Comparison of ENCODE assay signal across 9 cellular contexts in the genomic region with DNA sequence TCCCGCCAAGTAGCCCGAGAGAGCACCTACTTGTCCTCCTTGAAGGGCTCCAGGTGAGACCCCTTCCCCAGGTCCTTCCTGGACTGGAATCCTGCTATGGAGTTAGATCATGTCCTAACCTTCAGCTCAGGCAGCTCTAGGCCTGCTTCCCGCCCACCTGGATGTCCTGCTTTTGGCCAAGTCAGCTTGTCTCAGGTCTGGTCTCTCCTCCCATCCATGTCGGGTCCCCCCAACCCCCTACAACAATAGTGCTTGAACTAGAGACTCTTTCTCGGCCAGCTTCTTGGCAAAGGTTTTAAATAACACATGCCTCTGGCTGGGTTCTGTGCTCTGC. TPM values are rescaled to one million over a fixed set of nuclear protein-coding genes. Genes with fewer than 3 reads are reported as not detected.
DNase-seq lines count a peak whose midpoint lies in the region; ATAC-seq, FAIRE-seq and TF ChIP-seq lines count a peak whose summit lies in the region.
"Had no signal": no experiment of that assay in that cellular context is flagged by ENCODE, and none has a peak within 500 bp of the region (broad histone marks: within the 10 kb centered on the region; RNA-seq: fewer than 3 reads in every experiment).

No MANE protein-coding gene starts in this region.

- H4K5ac ChIP-seq in mesendoderm (ENCODE audit: low read length) = no peak overlapping the region

- no peak overlapping the region for H3K23ac ChIP-seq in mesendoderm (ENCODE audit: low read length)

- intact Hi-C loops in thyroid gland (cut with DNase I) = no loop called here

- H3K79me1 ChIP-seq in mesendoderm (ENCODE audit: low read length) = peaks cover 6% of the 10 kb centered on the region

- H4K20me1 ChIP-seq in astrocyte (ENCODE audit: insufficient read depth, low read length) = peaks cover 59% of the 10 kb centered on the region

- peak overlapping the region; percentile 33 for H3K9ac ChIP-seq in astrocyte (ENCODE audit: low read length)
- peak overlapping the region; percentile 21 for H3K9ac ChIP-seq in mesendoderm (ENCODE audit: low read length)

- peak; percentile 23 for DNase-seq in activated T-cell treated with anti-CD3 and anti-CD28 coated beads, Interleukin-2, amount 50 U/mL, for 1 hour
- DNase-seq in activated T-cell treated with anti-CD3 and anti-CD28 coated beads, Interleukin-2, amount 50 U/mL, for 4 hours = no peak
- DNase-seq in astrocyte (ENCODE audit: low read depth) = no peak
- DNase-seq in mesendoderm = no peak
- DNase-seq in thyroid gland = peak; percentile 33 to 54
- no peak for DNase-seq in stimulated activated CD4-positive, alpha-beta T cell treated with anti-CD3 and anti-CD28 coated beads, Interleukin-4, amount 100 ng/mL, for 4 hours

- WGBS in mesendoderm (ENCODE audit: extremely low coverage, insufficient coverage, low lambda C conversion rate) = no CpG with 5 or more reads among the region's 5 CpGs
- 56 to 59% methylated on average over 3 to 5 of the region's 5 CpGs for WGBS in thyroid gland, 2 donors

- H2BK5ac ChIP-seq in mesendoderm (ENCODE audit: low read length) = no peak overlapping the region

- no peaks in the 10 kb centered on the region for H3K27me3 ChIP-seq in astrocyte (ENCODE audit: insufficient read depth, low read length)
- H3K27me3 ChIP-seq in mesendoderm (ENCODE audit: insufficient read depth, low read length, poor library complexity) = no peaks in the 10 kb centered on the region
- no peaks in the 10 kb centered on the region for H3K27me3 ChIP-seq in thyroid gland

- no peak overlapping the region for H3K4ac ChIP-seq in mesendoderm (ENCODE audit: low read depth, low read length)

- peaks cover 28% of the 10 kb centered on the region for H3K36me3 ChIP-seq in astrocyte (ENCODE audit: insufficient read depth, low read length)
- H3K36me3 ChIP-seq in mesendoderm (ENCODE audit: control insufficient read depth, insufficient read depth, low read length) = peaks cover 11% of the 10 kb centered on the region
- peaks cover 33 to 42% of the 10 kb centered on the region in 2 donors for H3K36me3 ChIP-seq in thyroid gland

- H3K4me1 ChIP-seq in astrocyte (ENCODE audit: insufficient read depth, low read length) (peaks cover 56% of the 10 kb centered on the region), mesendoderm (ENCODE audit: control insufficient read depth, low read depth, low read length) (peaks cover 7% of the 10 kb centered on the region), thyroid gland (peaks cover 21 to 42% of the 10 kb centered on the region in 2 donors)

- no peaks in the 10 kb centered on the region for H3K27me3 Mint-ChIP-seq in activated T-cell treated with anti-CD3 and anti-CD28 coated beads, Interleukin-2, amount 50 U/mL, for 4 hours (ENCODE audit: low read depth)
- H3K27me3 Mint-ChIP-seq in astrocyte (ENCODE audit: low read depth, unreplicated experiment) = no peaks in the 10 kb centered on the region

- H3K4me3 ChIP-seq in astrocyte (ENCODE audit: insufficient read depth, low read depth, low read length) (no peak overlapping the region), mesendoderm (ENCODE audit: low read length) (no peak overlapping the region), thyroid gland (replicated peaks in 1 of 3) (no peak overlapping the region)

- H3K9me3 ChIP-seq in astrocyte (ENCODE audit: insufficient read depth, low read depth, low read length) (no peaks in the 10 kb centered on the region), thyroid gland (no peaks in the 10 kb centered on the region)

- peaks cover 57% of the 10 kb centered on the region for H3K4me1 Mint-ChIP-seq in activated T-cell treated with anti-CD3 and anti-CD28 coated beads, Interleukin-2, amount 50 U/mL, for 4 hours (ENCODE audit: low read depth)
- peaks cover 45% of the 10 kb centered on the region for H3K4me1 Mint-ChIP-seq in astrocyte (ENCODE audit: low read depth, unreplicated experiment)

- peak overlapping the region; percentile 80 for H3K27ac Mint-ChIP-seq in astrocyte (ENCODE audit: unreplicated experiment)

- no peak overlapping the region for H2BK15ac ChIP-seq in mesendoderm (replicated peaks; ENCODE audit: low read depth)

- no peak overlapping the region for H3K18ac ChIP-seq in mesendoderm (ENCODE audit: low read length)

- no peak for ATAC-seq in activated T-cell treated with anti-CD3 and anti-CD28 coated beads, Interleukin-2, amount 50 U/mL, for 4 hours
- ATAC-seq in GM19023 (IDR thresholded peaks at IDR 0.05; ENCODE audit: unreplicated experiment) = no peak
- ATAC-seq in HG02981 (IDR thresholded peaks at IDR 0.05; ENCODE audit: unreplicated experiment) = no peak

- no peak overlapping the region for H3K27ac ChIP-seq in astrocyte (ENCODE audit: low read depth, low read length)
- no peak overlapping the region for H3K27ac ChIP-seq in mesendoderm (ENCODE audit: low read depth, low read length)
- H3K27ac ChIP-seq in thyroid gland = peak overlapping the region in 2 of 3 donors; percentile 4 to 57

- H2AK5ac ChIP-seq in mesendoderm (ENCODE audit: low read length) = no peak overlapping the region

- no peak overlapping the region for H4K8ac ChIP-seq in mesendoderm (ENCODE audit: low read depth, low read length)

- H3K79me2 ChIP-seq in astrocyte (ENCODE audit: insufficient read depth, low read length) = peaks cover 54% of the 10 kb centered on the region
- peaks cover 8% of the 10 kb centered on the region for H3K79me2 ChIP-seq in mesendoderm (ENCODE audit: control insufficient read depth, insufficient read depth, low read length)

- no peaks in the 10 kb centered on the region for H3K9me3 Mint-ChIP-seq in activated T-cell treated with anti-CD3 and anti-CD28 coated beads, Interleukin-2, amount 50 U/mL, for 4 hours
- H3K9me3 Mint-ChIP-seq in astrocyte (ENCODE audit: unreplicated experiment) = no peaks in the 10 kb centered on the region

- H3K36me3 Mint-ChIP-seq in activated T-cell treated with anti-CD3 and anti-CD28 coated beads, Interleukin-2, amount 50 U/mL, for 4 hours (ENCODE audit: insufficient read depth) = peaks cover 27% of the 10 kb centered on the region
- peaks cover 20% of the 10 kb centered on the region for H3K36me3 Mint-ChIP-seq in astrocyte (ENCODE audit: low read depth, unreplicated experiment)

- no peak overlapping the region for H2BK120ac ChIP-seq in mesendoderm (ENCODE audit: low read depth, low read length)

- TF ChIP-seq CTCF in astrocyte (IDR thresholded peaks at IDR 0.05; ENCODE audit: insufficient read depth, low read depth, low read length) (no peak), thyroid gland (IDR thresholded peaks at IDR 0.05) (no peak)

- FAIRE-seq in astrocyte (lab: Jason Lieb, UNC) = no peak

- peak overlapping the region; percentile 99 for H3K4me2 ChIP-seq in astrocyte (ENCODE audit: low read length)
- H3K4me2 ChIP-seq in mesendoderm (ENCODE audit: low read length) = no peak overlapping the region

- no peak overlapping the region for H2AFZ ChIP-seq in astrocyte (ENCODE audit: low read depth, low read length)

- no peak for TF ChIP-seq POLR2A in thyroid gland (IDR thresholded peaks at IDR 0.05)

- no peak overlapping the region for H3K56ac ChIP-seq in mesendoderm (ENCODE audit: low read length)

- no peak overlapping the region for H3K4me3 Mint-ChIP-seq in activated T-cell treated with anti-CD3 and anti-CD28 coated beads, Interleukin-2, amount 50 U/mL, for 4 hours
- peak overlapping the region; percentile 80 for H3K4me3 Mint-ChIP-seq in astrocyte (ENCODE audit: unreplicated experiment)

RNA-seq across cellular contexts. Expression of a gene that starts 3.6 kb away (rescaled TPM):
- total RNA-seq in activated T-cell treated with anti-CD3 and anti-CD28 coated beads, Interleukin-2, amount 50 U/mL, for 4 hours = 10 to 100 TPM; 51.3 to 54.6 (median 52.8) TPM
- total RNA-seq in astrocyte (36.6 and 37.8 TPM in 2 replicates), thyroid gland (10 to 100 TPM; 11.8 to 48.0 (median 16.1) TPM)
- polyA plus RNA-seq in mesendoderm (2013, experiment 1 of 2) = 10.0 TPM
- polyA plus RNA-seq in mesendoderm (2013, experiment 2 of 2) = 9.5 TPM

RNA-seq across cellular contexts. Expression of a gene that starts 13.9 kb away (rescaled TPM):
- 10 to 100 TPM; 39.1 to 47.5 (median 42.5) TPM for total RNA-seq in activated T-cell treated with anti-CD3 and anti-CD28 coated beads, Interleukin-2, amount 50 U/mL, for 4 hours
- total RNA-seq in astrocyte = 9.4 and 10.6 TPM in 2 replicates
- polyA plus RNA-seq in mesendoderm (2013, experiment 1 of 2) = 14.8 TPM
- 14.9 TPM for polyA plus RNA-seq in mesendoderm (2013, experiment 2 of 2)
- 10 to 100 TPM in 2 of 4 donors, 1 to 10 TPM in 2; 5.6 to 10.9 (median 9.2) TPM for total RNA-seq in thyroid gland

RNA-seq across cellular contexts. Expression of a gene that starts 18.7 kb away (rescaled TPM):
- total RNA-seq in activated T-cell treated with anti-CD3 and anti-CD28 coated beads, Interleukin-2, amount 50 U/mL, for 4 hours = 100 to 1,000 TPM; 312 to 340 (median 339) TPM
- total RNA-seq in astrocyte = 33.8 and 36.2 TPM in 2 replicates
- polyA plus RNA-seq in mesendoderm (2013, experiment 1 of 2) = 22.6 TPM
- 22.2 TPM for polyA plus RNA-seq in mesendoderm (2013, experiment 2 of 2)
- total RNA-seq in thyroid gland = 100 to 1,000 TPM in 1 of 4 donors, 10 to 100 TPM in 3; 79.0 to 144 (median 89.8) TPM

RNA-seq across cellular contexts. Expression of a gene that starts 35.8 kb away (rescaled TPM):
- 1 to 10 TPM in 2 of 3 donors, under 1 TPM in 1; 0.98 to 1.1 (median 1.0) TPM for total RNA-seq in activated T-cell treated with anti-CD3 and anti-CD28 coated beads, Interleukin-2, amount 50 U/mL, for 4 hours
- total RNA-seq in astrocyte (369 and 397 TPM in 2 replicates), thyroid gland (100 to 1,000 TPM in 3 of 4 donors, 10 to 100 TPM in 1; 98.5 to 161 (median 118) TPM)
- polyA plus RNA-seq in mesendoderm (2013, experiment 1 of 2) = 16.1 TPM
- 15.2 TPM for polyA plus RNA-seq in mesendoderm (2013, experiment 2 of 2)

RNA-seq across cellular contexts. Expression of a gene that starts 42.6 kb away (rescaled TPM):
- total RNA-seq in activated T-cell treated with anti-CD3 and anti-CD28 coated beads, Interleukin-2, amount 50 U/mL, for 4 hours = 1 to 10 TPM in 1 of 3 donors, under 1 TPM in 2; 0.38 to 1.0 (median 0.71) TPM
- total RNA-seq in astrocyte (0.34 TPM in 1 of 2 replicates, not detected in the other), thyroid gland (not detected)
- polyA plus RNA-seq in mesendoderm (2013, experiment 1 of 2) = 0.07 TPM
- polyA plus RNA-seq in mesendoderm (2013, experiment 2 of 2) = 0.07 TPM
- total RNA-seq: lung microvascular endothelial cell had no signal

Comparison
In these comparisons a context has a peak if more than half of its experiments do, and no peak if none do; other contexts are left out.
1. DNase-seq: peak in activated T-cell treated with anti-CD3 and anti-CD28 coated beads, Interleukin-2, amount 50 U/mL, for 1 hour (single experiment) and thyroid gland (2 of 2); none in activated T-cell treated with anti-CD3 and anti-CD28 coated beads, Interleukin-2, amount 50 U/mL, for 4 hours (single experiment), astrocyte (single experiment), mesendoderm (single experiment) and stimulated activated CD4-positive, alpha-beta T cell treated with anti-CD3 and anti-CD28 coated beads, Interleukin-4, amount 100 ng/mL, for 4 hours (0 of 2).
2. H3K27ac ChIP-seq: peak in thyroid gland (2 of 3); none in astrocyte (single experiment) and mesendoderm (single experiment).